Comparison of ENCODE assay signal across 8 cellular contexts in the genomic region with DNA sequence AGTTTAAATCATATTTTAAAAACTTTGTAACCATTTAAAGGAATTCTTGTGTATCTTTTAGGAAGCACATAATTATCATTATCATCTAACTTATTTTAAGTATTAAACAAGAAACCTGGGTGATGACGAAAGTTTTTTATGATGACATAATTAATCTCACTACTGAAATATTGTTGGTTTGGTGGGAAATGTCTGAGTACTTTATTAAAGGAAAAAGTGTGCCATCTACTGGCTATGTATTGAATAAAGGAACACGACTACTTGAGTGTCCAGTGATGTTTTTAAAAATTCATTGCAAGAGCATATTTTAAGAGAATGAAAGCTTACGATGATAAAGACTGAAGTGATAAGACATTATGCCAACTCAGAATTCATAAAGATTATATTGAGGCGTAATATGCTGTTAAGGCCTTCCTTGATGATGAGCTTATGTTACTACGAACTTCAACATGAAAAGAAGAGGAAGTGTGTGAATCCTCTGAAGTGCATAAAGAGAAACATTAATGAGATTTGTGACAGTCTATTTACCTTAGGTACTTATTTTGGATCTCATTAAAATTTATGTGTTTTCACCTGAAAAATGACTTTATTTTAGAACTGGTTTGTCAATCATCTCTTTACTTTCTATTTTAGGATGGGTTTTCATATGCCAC. TPM values are rescaled to one million over a fixed set of nuclear protein-coding genes. Genes with fewer than 3 reads are reported as not detected.
DNase-seq lines count a peak whose midpoint lies in the region; ATAC-seq and TF ChIP-seq lines count a peak whose summit lies in the region.

No MANE protein-coding gene starts in this region.

- H3K36me3 Mint-ChIP-seq in CD8-positive, alpha-beta T cell, result peaks cover 45% of the 10 kb centered on the region

- no peak overlapping the region for H3K4me3 ChIP-seq in CD8-positive, alpha-beta T cell (ENCODE audit: low read depth, low read length)
- H3K4me3 ChIP-seq in choroid plexus epithelial cell (ENCODE audit: low read depth, low read length), result no peak overlapping the region

- POLR2A ChIA-PET in CD8-positive, alpha-beta T cell (lab: Charles Lee), result interaction anchor here (1.0 to 1.2 kb wide), 3 partner anchors 12 to 184 kb away, joined by 4 to 6 read pairs (median 5); a partner anchor contains a TSS

- H3K27ac ChIP-seq in CD8-positive, alpha-beta T cell (ENCODE audit: low read depth, low read length), result no peak overlapping the region

- peak; percentile 69 for TF ChIP-seq CTCF in CD8-positive, alpha-beta T cell (IDR thresholded peaks at IDR 0.05)
- peak; percentile 56 for TF ChIP-seq CTCF in choroid plexus epithelial cell (conservative IDR thresholded peaks at IDR 0.05; ENCODE audit: low read depth, low read length)

- DNase-seq in CD8-positive, alpha-beta T cell, result no peak
- DNase-seq in NCI-H82 (lab: John Stamatoyannopoulos, UW) (peak; percentile 82), choroid plexus epithelial cell (ENCODE audit: low read depth) (peak; percentile 83), lung microvascular endothelial cell (ENCODE audit: low read depth in 2 of 2) (peak; percentile 67 to 75)
- DNase-seq in activated effector memory CD4-positive, alpha-beta T cell treated with Interleukin-2 at 50 U/mL for 16 hours, result no peak

- peaks cover 3% of the 10 kb centered on the region for H3K36me3 ChIP-seq in CD8-positive, alpha-beta T cell (ENCODE audit: insufficient read depth, low read length)

- no peaks in the 10 kb centered on the region for H3K4me1 ChIP-seq in CD8-positive, alpha-beta T cell (ENCODE audit: insufficient read depth, low read length)

- H3K27me3 Mint-ChIP-seq in CD8-positive, alpha-beta T cell (ENCODE audit: low read depth), result no peaks in the 10 kb centered on the region

- no peaks in the 10 kb centered on the region for H3K9me3 ChIP-seq in CD8-positive, alpha-beta T cell (ENCODE audit: low read length)

- no peaks in the 10 kb centered on the region for H3K9me3 Mint-ChIP-seq in CD8-positive, alpha-beta T cell

- no peak overlapping the region for H3K27ac Mint-ChIP-seq in CD8-positive, alpha-beta T cell

- H3K4me1 Mint-ChIP-seq in CD8-positive, alpha-beta T cell (ENCODE audit: low read depth), result peaks cover 13% of the 10 kb centered on the region

- no peak overlapping the region for H3K4me3 Mint-ChIP-seq in CD8-positive, alpha-beta T cell

- CTCF ChIA-PET in CD8-positive, alpha-beta T cell (lab: Charles Lee), result interaction anchor here (0.7 to 4.2 kb wide), 23 partner anchors 9 to 672 kb away, joined by 3 to 38 read pairs (median 5); a partner anchor contains a TSS

- peak; percentile 63 for ATAC-seq in CD8-positive, alpha-beta T cell
- ATAC-seq in GM18868 (IDR thresholded peaks at IDR 0.05; ENCODE audit: unreplicated experiment) (peak; percentile 92), HG03139 (IDR thresholded peaks at IDR 0.05; ENCODE audit: unreplicated experiment) (peak; percentile 79), HG03521 (IDR thresholded peaks at IDR 0.05; ENCODE audit: unreplicated experiment) (no peak)

- H3K27me3 ChIP-seq in CD8-positive, alpha-beta T cell (ENCODE audit: insufficient read depth, low read length), result no peaks in the 10 kb centered on the region

- intact Hi-C loops in CD8-positive, alpha-beta T cell (cut with DNase I, micrococcal nuclease), result loop anchor here (1.0 to 5.0 kb wide), 6 partner anchors 18 to 663 kb away; a partner anchor contains a TSS

RNA-seq across cellular contexts. Expression of a gene that starts 12.0 kb away (rescaled TPM):
- total RNA-seq in CD8-positive, alpha-beta T cell, result 10 to 100 TPM; 19.0 to 19.4 TPM
- total RNA-seq in lung microvascular endothelial cell, result 7.6 and 8.9 TPM in 2 replicates

RNA-seq across cellular contexts. Expression of a gene that starts 17.8 kb away (rescaled TPM):
- total RNA-seq in CD8-positive, alpha-beta T cell, result 10 to 100 TPM; 14.2 to 15.4 TPM
- total RNA-seq in lung microvascular endothelial cell, result 10.7 and 15.5 TPM in 2 replicates

Comparison
In these comparisons a context has a peak if more than half of its experiments do, and no peak if none do; other contexts are left out.
1. DNase-seq: peak in NCI-H82 (single experiment), choroid plexus epithelial cell (single experiment) and lung microvascular endothelial cell (2 of 2); none in CD8-positive, alpha-beta T cell (0 of 7) and activated effector memory CD4-positive, alpha-beta T cell treated with Interleukin-2 at 50 U/mL for 16 hours (single experiment).